ENCODE assay signal across 29 cellular contexts in genomic region chr1:228039986-228040385, GRCh38. TPM values are rescaled to one million over a fixed set of nuclear protein-coding genes. Genes with fewer than 3 reads are reported as not detected.
"Had no signal": no experiment of that assay in that cellular context is flagged by ENCODE, and none has a peak within 500 bp of the region (broad histone marks: within the 10 kb centered on the region; RNA-seq: fewer than 3 reads in every experiment).

No MANE protein-coding gene starts in this region.

- H3K4me1 Mint-ChIP-seq: activated CD4-positive, alpha-beta T cell treated with anti-CD3 and anti-CD28 coated beads for 36 hours; activated naive CD4-positive, alpha-beta T cell treated with anti-CD3 and anti-CD28 coated beads, Interleukin-2, amount 50 U/mL, for 24 hours had no signal

- ATAC-seq: activated CD4-positive, alpha-beta T cell treated with anti-CD3 and anti-CD28 coated beads for 36 hours; foreskin keratinocyte; left colon; lower lobe of right lung; mucosa of descending colon had no signal

- H3K4me3 Mint-ChIP-seq: activated B cell treated with CpG ODN at 0.5 μM for 24 hours; activated CD4-positive, alpha-beta T cell treated with anti-CD3 and anti-CD28 coated beads for 36 hours; activated naive CD4-positive, alpha-beta T cell treated with anti-CD3 and anti-CD28 coated beads, Interleukin-2, amount 50 U/mL, for 24 hours; nephron progenitor cell; stimulated activated naive CD8-positive, alpha-beta T cell treated with anti-CD3 and anti-CD28 coated beads, Interleukin-15, Interleukin-2, amounts not matched to agents 100 ng/mL and 50 ng/mL, for 24 hours had no signal

- H3K27ac ChIP-seq: adrenal gland, foreskin keratinocyte, lower lobe of right lung, SJSA1, transverse colon had no signal

- H3K27ac Mint-ChIP-seq: activated B cell treated with CpG ODN at 0.5 μM for 24 hours; activated CD4-positive, alpha-beta T cell treated with anti-CD3 and anti-CD28 coated beads for 36 hours; activated naive CD4-positive, alpha-beta T cell treated with anti-CD3 and anti-CD28 coated beads, Interleukin-2, amount 50 U/mL, for 24 hours; nephron progenitor cell; progenitor cell of endocrine pancreas; stimulated activated naive CD8-positive, alpha-beta T cell treated with anti-CD3 and anti-CD28 coated beads, Interleukin-15, Interleukin-2, amounts not matched to agents 100 ng/mL and 50 ng/mL, for 24 hours had no signal

- H3K9me3 ChIP-seq: adrenal gland, lower lobe of right lung, mucosa of descending colon, transverse colon had no signal

- H3K36me3 Mint-ChIP-seq: activated naive CD4-positive, alpha-beta T cell treated with anti-CD3 and anti-CD28 coated beads, Interleukin-2, amount 50 U/mL, for 24 hours had no signal

- H3K9me3 Mint-ChIP-seq: activated B cell treated with CpG ODN at 0.5 μM for 24 hours; activated naive CD4-positive, alpha-beta T cell treated with anti-CD3 and anti-CD28 coated beads, Interleukin-2, amount 50 U/mL, for 24 hours; nephron progenitor cell; stimulated activated naive CD8-positive, alpha-beta T cell treated with anti-CD3 and anti-CD28 coated beads, Interleukin-15, Interleukin-2, amounts not matched to agents 100 ng/mL and 50 ng/mL, for 24 hours had no signal

- H3K4me1 ChIP-seq: adrenal gland, foreskin keratinocyte, SJSA1 had no signal

- DNase-seq: activated B cell treated with CpG ODN at 0.5 μM for 24 hours; activated CD4-positive, alpha-beta T cell treated with anti-CD3 and anti-CD28 coated beads for 36 hours; activated CD4-positive, alpha-beta T cell treated with anti-CD3 and anti-CD28 coated beads, Interleukin-2, amount 50 U/mL, for 4 hours; activated gamma-delta T cell treated with Interleukin-2 at 50 U/mL for 16 hours; adrenal gland; central memory CD4-positive, alpha-beta T cell; effector memory CD4-positive, alpha-beta T cell; foreskin keratinocyte; hypothalamus; left colon; lower lobe of right lung; mesendoderm; nephron progenitor cell; occipital lobe; retina; stimulated activated CD4-positive, alpha-beta T cell treated with anti-CD3 and anti-CD28 coated beads, Interleukin-12 subunit alpha, Interleukin-12 subunit beta, amount 100 ng/mL, for 4 hours; stimulated activated CD4-positive, alpha-beta T cell treated with anti-CD3 and anti-CD28 coated beads, Interleukin-4, amount 100 ng/mL, for 4 hours; T-helper 1 cell; T1000; transverse colon had no signal

- H3K36me3 ChIP-seq: adrenal gland, lower lobe of right lung, SJSA1, transverse colon had no signal

- H3K4me3 ChIP-seq: adrenal gland, lower lobe of right lung, mucosa of descending colon, SJSA1, transverse colon had no signal

RNA-seq across cellular contexts. Expression of gene WNT3A, which starts 33.2 kb away (rescaled TPM):
- total RNA-seq: activated B cell treated with CpG ODN at 0.5 μM for 24 hours; activated CD4-positive, alpha-beta T cell treated with anti-CD3 and anti-CD28 coated beads for 36 hours; activated CD8-positive, alpha-beta memory T cell treated with anti-CD3 and anti-CD28 coated beads for 36 hours; adrenal gland; astrocyte; dermis microvascular lymphatic vessel endothelial cell; mucosa of descending colon; occipital lobe; progenitor cell of endocrine pancreas; SJSA1; temporal lobe; transverse colon had no signal
